Comparison of ENCODE assay signal across 1 cellular context in genomic region chr3:124607163-124607562, GRCh38.
TF ChIP-seq lines count a peak whose summit lies in the region.

No MANE protein-coding gene starts in this region.

TF ChIP-seq in liver, 16 proteins besides CTCF, POLR2A, EP300 and RAD21 (continued from another document):
- TF ChIP-seq, protein P1, sequence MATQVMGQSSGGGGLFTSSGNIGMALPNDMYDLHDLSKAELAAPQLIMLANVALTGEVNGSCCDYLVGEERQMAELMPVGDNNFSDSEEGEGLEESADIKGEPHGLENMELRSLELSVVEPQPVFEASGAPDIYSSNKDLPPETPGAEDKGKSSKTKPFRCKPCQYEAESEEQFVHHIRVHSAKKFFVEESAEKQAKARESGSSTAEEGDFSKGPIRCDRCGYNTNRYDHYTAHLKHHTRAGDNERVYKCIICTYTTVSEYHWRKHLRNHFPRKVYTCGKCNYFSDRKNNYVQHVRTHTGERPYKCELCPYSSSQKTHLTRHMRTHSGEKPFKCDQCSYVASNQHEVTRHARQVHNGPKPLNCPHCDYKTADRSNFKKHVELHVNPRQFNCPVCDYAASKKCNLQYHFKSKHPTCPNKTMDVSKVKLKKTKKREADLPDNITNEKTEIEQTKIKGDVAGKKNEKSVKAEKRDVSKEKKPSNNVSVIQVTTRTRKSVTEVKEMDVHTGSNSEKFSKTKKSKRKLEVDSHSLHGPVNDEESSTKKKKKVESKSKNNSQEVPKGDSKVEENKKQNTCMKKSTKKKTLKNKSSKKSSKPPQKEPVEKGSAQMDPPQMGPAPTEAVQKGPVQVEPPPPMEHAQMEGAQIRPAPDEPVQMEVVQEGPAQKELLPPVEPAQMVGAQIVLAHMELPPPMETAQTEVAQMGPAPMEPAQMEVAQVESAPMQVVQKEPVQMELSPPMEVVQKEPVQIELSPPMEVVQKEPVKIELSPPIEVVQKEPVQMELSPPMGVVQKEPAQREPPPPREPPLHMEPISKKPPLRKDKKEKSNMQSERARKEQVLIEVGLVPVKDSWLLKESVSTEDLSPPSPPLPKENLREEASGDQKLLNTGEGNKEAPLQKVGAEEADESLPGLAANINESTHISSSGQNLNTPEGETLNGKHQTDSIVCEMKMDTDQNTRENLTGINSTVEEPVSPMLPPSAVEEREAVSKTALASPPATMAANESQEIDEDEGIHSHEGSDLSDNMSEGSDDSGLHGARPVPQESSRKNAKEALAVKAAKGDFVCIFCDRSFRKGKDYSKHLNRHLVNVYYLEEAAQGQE (IDR thresholded peaks at IDR 0.05) = no peak
- TF ChIP-seq HNF4A (conservative IDR thresholded peaks at IDR 0.05) (peak in 1 of 2 donors; percentile 56), MAX (IDR thresholded peaks at IDR 0.05) (no peak), RXRA (IDR thresholded peaks at IDR 0.05) (peak in 1 of 2 donors; percentile 61), HNF4G (IDR thresholded peaks at IDR 0.05) (no peak), EGR1 (IDR thresholded peaks at IDR 0.05; ENCODE audit: low read depth in 2 of 2) (no peak), SP1 (IDR thresholded peaks at IDR 0.05) (no peak)
